1 cellular context compared by ENCODE assay signal in genomic region chr3:126406389-126407296, GRCh38.
TF ChIP-seq lines count a peak whose summit lies in the region.

No MANE protein-coding gene starts in this region.

TF ChIP-seq in HCT116, 20 proteins besides CTCF, POLR2A, EP300 and RAD21 (continued from another document):
- TF ChIP-seq ZBTB33 (IDR thresholded peaks at IDR 0.05; ENCODE audit: extremely low read depth, insufficient replicate concordance, low read length) (no peak), EGR1 (IDR thresholded peaks at IDR 0.05; ENCODE audit: low read depth) (no peak), TCF7L2 (IDR thresholded peaks at IDR 0.05; ENCODE audit: borderline replicate concordance, extremely low read depth, insufficient read depth, insufficient read length) (no peak)
